ENCODE assay signal across 8 cellular contexts in the genomic region with DNA sequence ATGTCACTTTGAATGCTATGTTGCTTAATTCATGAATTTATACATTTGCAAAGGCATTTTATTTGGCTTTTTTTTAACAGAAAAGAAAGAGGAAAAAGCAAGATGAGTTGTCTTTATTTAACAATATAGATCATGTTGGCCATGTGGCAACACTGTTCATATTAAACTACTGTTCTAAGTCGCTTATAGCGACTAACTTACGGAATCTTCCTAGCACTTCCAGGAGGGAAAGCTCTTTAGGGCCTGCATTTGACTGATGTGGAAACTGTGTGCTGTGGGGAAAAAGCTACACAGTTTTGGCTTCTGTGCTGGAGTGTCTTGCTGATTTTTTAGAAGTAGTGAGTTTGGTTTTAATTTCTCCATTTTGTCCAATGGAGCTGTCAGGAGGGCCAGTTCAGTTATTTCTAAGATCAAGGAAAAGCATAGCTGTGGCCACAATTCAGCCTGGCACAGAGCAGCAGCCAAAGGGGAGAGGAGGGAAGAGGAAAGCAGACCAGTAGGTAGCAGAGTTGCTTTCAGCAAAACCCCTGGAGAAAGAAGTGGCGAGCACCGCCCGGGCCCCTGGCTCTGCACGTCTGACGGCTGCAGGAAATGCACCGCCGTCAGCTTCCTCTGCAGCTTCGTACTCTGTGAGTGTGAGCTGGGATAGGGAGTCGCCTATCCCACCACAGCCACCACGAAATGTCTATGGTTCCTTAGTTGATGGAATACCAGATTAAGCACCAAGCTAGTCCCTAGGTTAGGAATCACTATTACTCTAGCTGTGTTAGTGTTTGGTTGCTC.
DNase-seq lines count a peak whose midpoint lies in the region; ATAC-seq, FAIRE-seq and TF ChIP-seq lines count a peak whose summit lies in the region.

No MANE protein-coding gene starts in this region.

- DNase-seq in activated CD4-positive, alpha-beta memory T cell treated with anti-CD3 and anti-CD28 coated beads for 36 hours, result peak; percentile 54
- DNase-seq in kidney (no peak), H4 (ENCODE audit: low spot score) (no peak), GM10266 (ENCODE audit: extremely low spot score) (no peak), NCI-H2171 (lab: John Stamatoyannopoulos, UW) (no peak), cortex of kidney (lab: John Stamatoyannopoulos, UW) (no peak)

- CTCF ChIA-PET in activated CD4-positive, alpha-beta memory T cell treated with anti-CD3 and anti-CD28 coated beads for 36 hours (lab: Charles Lee), result interaction anchor here (0.8 to 1.3 kb wide), 2 partner anchors 83 to 156 kb away, joined by 3 read pairs; no protein-coding TSS in a partner anchor

- H3K36me3 Mint-ChIP-seq in activated CD4-positive, alpha-beta memory T cell treated with anti-CD3 and anti-CD28 coated beads for 36 hours, result no peaks in the 10 kb centered on the region

- no peaks in the 10 kb centered on the region for H3K27me3 ChIP-seq in BLaER1

- peak overlapping the region; percentile 13 for H3K4me3 Mint-ChIP-seq in activated CD4-positive, alpha-beta memory T cell treated with anti-CD3 and anti-CD28 coated beads for 36 hours

- peak overlapping the region; percentile 36; the same call in 1 of the 2 replicates for H3K4me3 ChIP-seq in BLaER1
- peak overlapping the region; percentile 9 to 23 for H3K4me3 ChIP-seq in kidney (ENCODE audit: low read length in 2 of 2)

- H3K9ac ChIP-seq in BLaER1 (peak overlapping the region; percentile 52; the same call in 1 of the 2 replicates), kidney (ENCODE audit: low read length in 2 of 2) (peak overlapping the region in 1 of 2 donors; percentile 10)

- no peak for TF ChIP-seq CTCF in kidney (IDR thresholded peaks at IDR 0.05; ENCODE audit: borderline replicate concordance, extremely low read depth, insufficient read depth)
- no peak for TF ChIP-seq CTCF in GM10266 (IDR thresholded peaks at IDR 0.05; ENCODE audit: control insufficient read depth, insufficient read depth, low read depth, missing control alignments)

- H3K4me1 ChIP-seq in BLaER1, result peaks cover 83% of the 10 kb centered on the region
- H3K4me1 ChIP-seq in kidney (ENCODE audit: control insufficient read depth in 1 of 2, insufficient read depth in 1 of 2, low read depth in 1 of 2, low read length in 2 of 2), result peaks cover 44 to 51% of the 10 kb centered on the region in 2 donors

- peaks cover 25% of the 10 kb centered on the region for H3K4me1 Mint-ChIP-seq in activated CD4-positive, alpha-beta memory T cell treated with anti-CD3 and anti-CD28 coated beads for 36 hours (ENCODE audit: low read depth)

- H4K20me1 ChIP-seq in BLaER1, result no peaks in the 10 kb centered on the region

- no peak overlapping the region for H3K27ac Mint-ChIP-seq in activated CD4-positive, alpha-beta memory T cell treated with anti-CD3 and anti-CD28 coated beads for 36 hours

- FAIRE-seq in kidney (lab: Jason Lieb, UNC), result no peak

- peak overlapping the region; percentile 91 for H3K4me2 ChIP-seq in BLaER1

- ATAC-seq in HG02870 (IDR thresholded peaks at IDR 0.05; ENCODE audit: unreplicated experiment), result peak; percentile 22

- H3K36me3 ChIP-seq in BLaER1 (no peaks in the 10 kb centered on the region), kidney (ENCODE audit: control insufficient read depth in 1 of 2, insufficient read depth in 2 of 2, low read length in 2 of 2) (peaks cover 3% of the 10 kb centered on the region in 2 donors)

- no peaks in the 10 kb centered on the region for H3K9me3 ChIP-seq in BLaER1
- no peaks in the 10 kb centered on the region for H3K9me3 ChIP-seq in kidney (ENCODE audit: control insufficient read depth in 1 of 2, low read length in 2 of 2)

- intact Hi-C loops in activated CD4-positive, alpha-beta memory T cell treated with anti-CD3 and anti-CD28 coated beads for 36 hours (cut with micrococcal nuclease), result loop anchor here (1.0 to 2.0 kb wide), 4 partner anchors 8 to 200 kb away; no protein-coding TSS in a partner anchor
- intact Hi-C loops in kidney (cut with DNase I), result no loop called here

- H3K9me3 Mint-ChIP-seq in activated CD4-positive, alpha-beta memory T cell treated with anti-CD3 and anti-CD28 coated beads for 36 hours, result no peaks in the 10 kb centered on the region

- H3K27me3 Mint-ChIP-seq in activated CD4-positive, alpha-beta memory T cell treated with anti-CD3 and anti-CD28 coated beads for 36 hours, result peaks cover 14% of the 10 kb centered on the region

- peak overlapping the region; percentile 60 for H3K27ac ChIP-seq in BLaER1
- peak overlapping the region; percentile 81 to 91 for H3K27ac ChIP-seq in kidney (ENCODE audit: low read depth in 2 of 2, low read length in 2 of 2)

- POLR2A ChIA-PET in activated CD4-positive, alpha-beta memory T cell treated with anti-CD3 and anti-CD28 coated beads for 36 hours (lab: Charles Lee), result interaction anchor here (0.6 to 0.9 kb wide), 2 partner anchors 9 to 125 kb away, joined by 3 read pairs; no protein-coding TSS in a partner anchor
